In the genomic region with DNA sequence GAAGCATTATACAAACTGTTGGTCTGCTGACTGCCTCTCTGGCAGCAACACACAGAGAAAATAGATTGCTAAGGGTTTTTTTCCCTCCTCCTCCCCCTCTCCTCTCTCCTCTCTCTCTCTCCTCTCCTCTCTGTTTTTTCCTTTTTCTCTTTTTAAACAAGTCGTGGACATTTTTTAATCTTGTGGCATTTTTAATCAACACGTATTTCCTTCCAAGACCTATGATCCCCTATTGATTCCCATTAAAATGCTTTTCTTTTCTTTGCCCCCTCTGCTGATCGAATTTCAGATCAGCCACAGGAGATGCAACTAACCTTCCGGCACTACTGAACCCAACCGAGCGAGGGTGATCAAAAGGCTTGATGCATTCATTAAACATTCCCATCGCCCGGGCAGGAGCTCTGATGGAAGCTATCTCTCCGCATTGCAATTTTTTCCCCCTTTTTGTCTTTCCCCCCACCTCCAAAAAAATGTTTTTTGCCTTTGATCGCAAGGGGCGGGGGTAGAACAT, we compare ENCODE assay signal across 8 cellular contexts.
A peak's percentile ranks its signal among the peaks of the same experiment; 100 is the strongest.
DNase-seq lines count a peak whose midpoint lies in the region; ATAC-seq and TF ChIP-seq lines count a peak whose summit lies in the region.

No MANE protein-coding gene starts in this region.

- no peak for ATAC-seq in GM21447 (IDR thresholded peaks at IDR 0.05; ENCODE audit: unreplicated experiment)

- peaks cover 16% of the 10 kb centered on the region for H3K4me1 ChIP-seq in SJSA1 (replicated peaks)
- H3K4me1 ChIP-seq in smooth muscle cell (ENCODE audit: low read depth): peaks cover 14% of the 10 kb centered on the region

- no peaks in the 10 kb centered on the region for H4K20me1 ChIP-seq in smooth muscle cell (ENCODE audit: low read depth)

- H3F3A ChIP-seq in smooth muscle cell (ENCODE audit: low read depth): peaks cover 10% of the 10 kb centered on the region

- H3K9me3 ChIP-seq in SJSA1 (replicated peaks): no peaks in the 10 kb centered on the region
- no peaks in the 10 kb centered on the region for H3K9me3 ChIP-seq in smooth muscle cell (replicated peaks; ENCODE audit: low read depth)

- 0% methylated on average over 11 of the region's 11 CpGs for WGBS in smooth muscle cell (ENCODE audit: low lambda C conversion rate)

- peak overlapping the region; percentile 61 for H3K4me3 ChIP-seq in SJSA1
- peak overlapping the region; percentile 64 to 78 for H3K4me3 ChIP-seq in cardiac fibroblast (replicated peaks in 1 of 2; ENCODE audit: low read depth in 2 of 2, low read length in 2 of 2)
- H3K4me3 ChIP-seq in smooth muscle cell: peak overlapping the region; percentile 76

- H3K27ac ChIP-seq in SJSA1: peak overlapping the region; percentile 97
- peak overlapping the region; percentile 99 for H3K27ac ChIP-seq in smooth muscle cell (ENCODE audit: low read depth)

- H3K36me3 ChIP-seq in SJSA1: no peaks in the 10 kb centered on the region
- H3K36me3 ChIP-seq in smooth muscle cell (ENCODE audit: low read depth): no peaks in the 10 kb centered on the region

- in situ Hi-C loops in GM13977 (cut with MboI; ENCODE audit: low pct_unique_long_range_greater_than_20kb, low sequenced_read_pairs, unreplicated experiment): no loop called here

- peak overlapping the region; percentile 90 for H2AFZ ChIP-seq in smooth muscle cell (ENCODE audit: low read depth)

- DNase-seq in AG08395 (ENCODE audit: low spot score) (peak; percentile 66), GM13977 (ENCODE audit: low spot score) (peak; percentile 50), M059J (ENCODE audit: low read depth) (peak; percentile 80), SJSA1 (ENCODE audit: low read depth in 1 of 2, low spot score in 2 of 2) (peak in 1 of 2 experiments; percentile 88), cardiac fibroblast (ENCODE audit: low read depth in 2 of 2) (peak; percentile 61 to 77), inferior parietal cortex (ENCODE audit: extremely low spot score) (peak; percentile 82), smooth muscle cell (lab: John Stamatoyannopoulos, UW; ENCODE audit: unreplicated experiment) (no peak)

- H3K4me2 ChIP-seq in smooth muscle cell: peak overlapping the region; percentile 92

- H3K9ac ChIP-seq in smooth muscle cell (ENCODE audit: low read depth): peak overlapping the region; percentile 98

- H3K27me3 ChIP-seq in SJSA1 (replicated peaks) (no peaks in the 10 kb centered on the region; the same call in 1 of the 2 replicates), smooth muscle cell (ENCODE audit: low read depth) (no peaks in the 10 kb centered on the region)

- peak; percentile 27 for TF ChIP-seq CTCF in GM13977 (IDR thresholded peaks at IDR 0.05; ENCODE audit: extremely low read depth, insufficient read depth, missing control alignments)
- TF ChIP-seq CTCF in cardiac fibroblast (IDR thresholded peaks at IDR 0.05; ENCODE audit: low read depth, low read length): peak; percentile 52
- peak; percentile 29 for TF ChIP-seq CTCF in smooth muscle cell (IDR thresholded peaks at IDR 0.05; ENCODE audit: borderline replicate concordance, insufficient read depth, poor library complexity, severe bottlenecking)

- no peaks in the 10 kb centered on the region for H3K79me2 ChIP-seq in smooth muscle cell (ENCODE audit: low read depth)
